Comparison of ENCODE assay signal across 8 cellular contexts in the genomic region with DNA sequence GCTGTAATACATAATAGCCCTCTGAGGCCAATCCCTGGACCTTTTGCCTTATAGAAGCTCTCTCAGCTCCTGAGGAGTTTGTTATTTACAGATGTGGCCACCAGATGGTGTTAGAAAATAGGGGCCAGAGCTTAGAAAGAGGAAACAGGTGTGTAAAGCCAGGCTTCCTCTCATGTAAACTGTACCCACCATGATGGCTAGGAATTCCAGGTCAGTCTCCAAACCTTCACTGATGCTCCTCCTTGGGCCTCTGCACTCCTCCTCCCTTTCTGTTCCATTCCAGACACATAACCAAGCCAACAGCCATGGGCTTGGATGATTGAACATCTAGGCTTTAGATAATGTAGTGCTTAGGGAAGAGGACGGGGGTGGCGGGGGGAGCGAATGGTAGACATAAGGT. TPM values are rescaled to one million over a fixed set of nuclear protein-coding genes. Genes with fewer than 3 reads are reported as not detected.
DNase-seq lines count a peak whose midpoint lies in the region; ATAC-seq and TF ChIP-seq lines count a peak whose summit lies in the region.

No MANE protein-coding gene starts in this region.

- peaks cover 4% of the 10 kb centered on the region for H3K36me3 Mint-ChIP-seq in activated CD4-positive, alpha-beta memory T cell treated with anti-CD3 and anti-CD28 coated beads for 36 hours

- peak; percentile 51 for DNase-seq in ACHN
- peak; percentile 74 for DNase-seq in GM13976 (ENCODE audit: low spot score)
- DNase-seq in NCI-H2196 (lab: John Stamatoyannopoulos, UW; ENCODE audit: unreplicated experiment), result peak; percentile 74
- peak; percentile 20 for DNase-seq in activated CD4-positive, alpha-beta memory T cell treated with anti-CD3 and anti-CD28 coated beads for 36 hours
- DNase-seq in left ventricle myocardium inferior, result no peak
- no peak for DNase-seq in gastrocnemius medialis
- DNase-seq in NK-92 (lab: John Stamatoyannopoulos, UW; ENCODE audit: unreplicated experiment), result no peak

- no peaks in the 10 kb centered on the region for H3K9me3 ChIP-seq in left ventricle myocardium inferior (replicated peaks)
- H3K9me3 ChIP-seq in gastrocnemius medialis, result no peaks in the 10 kb centered on the region

- H3K4me3 ChIP-seq in left ventricle myocardium inferior (no peak overlapping the region), gastrocnemius medialis (no peak overlapping the region)

- in situ Hi-C loops in ACHN (cut with HindIII; ENCODE audit: low pct_ligation_motif_present, low pct_unique_long_range_greater_than_20kb, low sequenced_read_pairs) (no loop called here), GM13976 (cut with MboI; ENCODE audit: low sequenced_read_pairs, unreplicated experiment) (loop anchor here (10.0 kb wide), 2 partner anchors 186 to 336 kb away; partner anchors contain the start of gene GAB2), gastrocnemius medialis (cut with MboI; ENCODE audit: low sequenced_read_pairs in 4 of 4) (loop anchor here (10.0 to 25.0 kb wide), 3 partner anchors 184 to 336 kb away; partner anchors contain the start of gene GAB2 (in 2 of the 4))

- no peaks in the 10 kb centered on the region for H3K9me3 Mint-ChIP-seq in activated CD4-positive, alpha-beta memory T cell treated with anti-CD3 and anti-CD28 coated beads for 36 hours

- no peak overlapping the region for H3K27ac ChIP-seq in left ventricle myocardium inferior (replicated peaks)
- H3K27ac ChIP-seq in gastrocnemius medialis, result no peak overlapping the region

- H3K4me1 ChIP-seq in left ventricle myocardium inferior, result peaks cover 49% of the 10 kb centered on the region
- H3K4me1 ChIP-seq in gastrocnemius medialis, result peaks cover 21% of the 10 kb centered on the region in 2 donors

- H3K36me3 ChIP-seq in left ventricle myocardium inferior (peaks cover 27% of the 10 kb centered on the region), gastrocnemius medialis (peaks cover 0 to 26% of the 10 kb centered on the region in 2 donors)

- H3K27me3 ChIP-seq in left ventricle myocardium inferior (ENCODE audit: low read depth), result no peaks in the 10 kb centered on the region
- no peaks in the 10 kb centered on the region for H3K27me3 ChIP-seq in gastrocnemius medialis

- peak; percentile 51 for TF ChIP-seq CTCF in GM13976 (IDR thresholded peaks at IDR 0.05; ENCODE audit: borderline replicate concordance, control extremely low read depth, extremely low read depth, insufficient read depth, missing control alignments)
- peak; percentile 75 for TF ChIP-seq CTCF in left ventricle myocardium inferior (IDR thresholded peaks at IDR 0.05; ENCODE audit: borderline replicate concordance)
- peak in 4 of 5 experiments; percentile 45 to 66 (median 58) for TF ChIP-seq CTCF in gastrocnemius medialis (IDR thresholded peaks at IDR 0.05 in 4 of 5, conservative IDR thresholded peaks at IDR 0.05 in 1 of 5)

- no peak overlapping the region for H3K27ac Mint-ChIP-seq in activated CD4-positive, alpha-beta memory T cell treated with anti-CD3 and anti-CD28 coated beads for 36 hours

- ATAC-seq in HG03175 (IDR thresholded peaks at IDR 0.05; ENCODE audit: unreplicated experiment) (peak; percentile 62), gastrocnemius medialis (peak in 1 of 2 donors; percentile 60)

- POLR2A ChIA-PET in activated CD4-positive, alpha-beta memory T cell treated with anti-CD3 and anti-CD28 coated beads for 36 hours (lab: Charles Lee), result no interaction called here

- no peak for TF ChIP-seq POLR2A in gastrocnemius medialis (IDR thresholded peaks at IDR 0.05)

- intact Hi-C loops in activated CD4-positive, alpha-beta memory T cell treated with anti-CD3 and anti-CD28 coated beads for 36 hours (cut with micrococcal nuclease), result loop anchor here (1.0 to 5.0 kb wide), 4 partner anchors 91 to 336 kb away; partner anchors contain the start of genes ALG8 and GAB2
- intact Hi-C loops in left ventricle myocardium inferior (cut with micrococcal nuclease), result loop anchor here (5.0 to 10.0 kb wide), 2 partner anchors 194 to 336 kb away; no protein-coding TSS in a partner anchor
- intact Hi-C loops in gastrocnemius medialis (cut with DNase I; ENCODE audit: low total_unique reads), result loop anchor here (1.0 kb wide), 1 partner anchor 192 kb away; no protein-coding TSS in a partner anchor

- peaks cover 15% of the 10 kb centered on the region for H3K4me1 Mint-ChIP-seq in activated CD4-positive, alpha-beta memory T cell treated with anti-CD3 and anti-CD28 coated beads for 36 hours (ENCODE audit: low read depth)

- H3K4me3 Mint-ChIP-seq in activated CD4-positive, alpha-beta memory T cell treated with anti-CD3 and anti-CD28 coated beads for 36 hours, result no peak overlapping the region

- no peaks in the 10 kb centered on the region for H3K27me3 Mint-ChIP-seq in activated CD4-positive, alpha-beta memory T cell treated with anti-CD3 and anti-CD28 coated beads for 36 hours

- CTCF ChIA-PET in activated CD4-positive, alpha-beta memory T cell treated with anti-CD3 and anti-CD28 coated beads for 36 hours (lab: Charles Lee), result interaction anchor here (0.6 to 1.9 kb wide), 13 partner anchors 10 to 337 kb away, joined by 3 to 28 read pairs (median 3); partner anchors contain the start of gene GAB2

RNA-seq across cellular contexts. Expression of gene USP35, which starts 39.7 kb away (rescaled TPM):
- 1 to 10 TPM; 9.3 to 9.6 TPM for total RNA-seq in activated CD4-positive, alpha-beta memory T cell treated with anti-CD3 and anti-CD28 coated beads for 36 hours
- total RNA-seq in left ventricle myocardium inferior, result 5.8 TPM
- total RNA-seq in gastrocnemius medialis, result 1 to 10 TPM; 4.6 to 6.1 (median 5.4) TPM

RNA-seq across cellular contexts. Expression of gene KCTD21, which starts 40.0 kb away (rescaled TPM):
- total RNA-seq in activated CD4-positive, alpha-beta memory T cell treated with anti-CD3 and anti-CD28 coated beads for 36 hours, result 1 to 10 TPM; 7.9 to 8.8 TPM
- total RNA-seq in left ventricle myocardium inferior, result 8.6 TPM
- 10 to 100 TPM in 3 of 4 donors, 1 to 10 TPM in 1; 6.0 to 18.9 (median 15.8) TPM for total RNA-seq in gastrocnemius medialis

Comparison
In these comparisons a context has a peak if more than half of its experiments do, and no peak if none do; other contexts are left out.
1. DNase-seq: peak in ACHN (single experiment), GM13976 (single experiment), NCI-H2196 (single experiment) and activated CD4-positive, alpha-beta memory T cell treated with anti-CD3 and anti-CD28 coated beads for 36 hours (single experiment); none in left ventricle myocardium inferior (single experiment), gastrocnemius medialis (0 of 2) and NK-92 (single experiment).
2. Peak in every context shown above with its lines, with median percentiles within 50 percentile points of each other: CTCF ChIP-seq.